ENCODE assay signal across 2 cellular contexts in genomic region chr19:1602091-1602707, GRCh38.
TF ChIP-seq lines count a peak whose summit lies in the region.

No MANE protein-coding gene starts in this region.

TF ChIP-seq in GM23338, 12 proteins besides CTCF, POLR2A, EP300 and RAD21:
- TF ChIP-seq JUNB (IDR thresholded peaks at IDR 0.05; ENCODE audit: unreplicated experiment), result no peak
- TF ChIP-seq ZNF114 (CRISPR knock-in tag; IDR thresholded peaks at IDR 0.05), result no peak

TF ChIP-seq in K562, 482 proteins besides CTCF, POLR2A, EP300 and RAD21:
- TF ChIP-seq ATF3 (IDR thresholded peaks at IDR 0.05), result peak; percentile 56; the same call in 1 of the 2 replicates
- TF ChIP-seq ATF3 (CRISPR knock-in tag; conservative IDR thresholded peaks at IDR 0.05), result no peak
- TF ChIP-seq ZNF224 (CRISPR knock-in tag; IDR thresholded peaks at IDR 0.05), result no peak
- peak; percentile 69 for TF ChIP-seq CEBPB (tag; IDR thresholded peaks at IDR 0.05)
- TF ChIP-seq CEBPG (CRISPR knock-in tag; IDR thresholded peaks at IDR 0.05), result peak; percentile 32; the same call in 1 of the 2 replicates
- peak; percentile 17 to 51; a peak in 2 of 4 replicates for TF ChIP-seq CEBPG (tag; conservative IDR thresholded peaks at IDR 0.05 in 1 of 2, IDR thresholded peaks at IDR 0.05 in 1 of 2)
- TF ChIP-seq TRIM24 (IDR thresholded peaks at IDR 0.05), result 0 out of 4 replicates have a peak, but pooled peaks of 1 of the 2 experiments have one; percentile 15
- no peak for TF ChIP-seq USF2 (CRISPR knock-in tag; IDR thresholded peaks at IDR 0.05)
